2 cellular contexts compared by ENCODE assay signal in genomic region chrX:67939270-67939669, GRCh38.
TF ChIP-seq lines count a peak whose summit lies in the region.

No MANE protein-coding gene starts in this region.

TF ChIP-seq in liver, 16 proteins besides CTCF, POLR2A, EP300 and RAD21 (continued from another document):
- TF ChIP-seq ZBTB33 (IDR thresholded peaks at IDR 0.05) = no peak

TF ChIP-seq in HepG2, 621 proteins besides CTCF, POLR2A, EP300 and RAD21 (continued from another document):
- TF ChIP-seq CSRNP1 (CRISPR knock-in tag; IDR thresholded peaks at IDR 0.05) = no peak
- no peak for TF ChIP-seq MXD3 (CRISPR knock-in tag; IDR thresholded peaks at IDR 0.05)
- no peak for TF ChIP-seq ZBTB26 (CRISPR knock-in tag; IDR thresholded peaks at IDR 0.05; ENCODE audit: borderline replicate concordance)
- no peak for TF ChIP-seq PCBP1 (IDR thresholded peaks at IDR 0.05; ENCODE audit: borderline replicate concordance, low read depth, low read length)
- TF ChIP-seq ZNF672 (CRISPR knock-in tag; IDR thresholded peaks at IDR 0.05) = no peak
- no peak for TF ChIP-seq ZNF740 (CRISPR knock-in tag; IDR thresholded peaks at IDR 0.05)
- TF ChIP-seq MTA1 (CRISPR knock-in tag; IDR thresholded peaks at IDR 0.05; ENCODE audit: borderline replicate concordance) = no peak
